Comparison of ENCODE assay signal across 8 cellular contexts in genomic region chr17:40818733-40819527, GRCh38. TPM values are rescaled to one million over a fixed set of nuclear protein-coding genes. Genes with fewer than 3 reads are reported as not detected.
DNase-seq lines count a peak whose midpoint lies in the region; TF ChIP-seq lines count a peak whose summit lies in the region.

No MANE protein-coding gene starts in this region.

- in situ Hi-C loops in SK-MEL-5 (cut with HindIII; ENCODE audit: low pct_unique_long_range_greater_than_20kb, low sequenced_read_pairs): no loop called here

- peak overlapping the region; percentile 92 for H3K27ac ChIP-seq in suprapubic skin

- TF ChIP-seq CTCF in suprapubic skin (IDR thresholded peaks at IDR 0.05): no peak

- H3K4me3 ChIP-seq in MG63 (peak overlapping the region; percentile 85), suprapubic skin (peak overlapping the region; percentile 56)

- H3K27ac Mint-ChIP-seq in activated naive CD4-positive, alpha-beta T cell treated with anti-CD3 and anti-CD28 coated beads for 36 hours: peak overlapping the region; percentile 91

- H3K4me3 Mint-ChIP-seq in activated naive CD4-positive, alpha-beta T cell treated with anti-CD3 and anti-CD28 coated beads for 36 hours: peak overlapping the region; percentile 91

- DNase-seq in DMS79 (lab: John Stamatoyannopoulos, UW): peak; percentile 61
- DNase-seq in H4 (ENCODE audit: low spot score): peak; percentile 70
- DNase-seq in MG63: peak; percentile 90
- DNase-seq in SK-MEL-5 (ENCODE audit: low read depth, low spot score): peak; percentile 81
- peak; percentile 87 for DNase-seq in activated naive CD4-positive, alpha-beta T cell treated with anti-CD3 and anti-CD28 coated beads for 36 hours
- DNase-seq in germinal center (ENCODE audit: low spot score): peak; percentile 79
- peak; percentile 63 for DNase-seq in occipital lobe (lab: John Stamatoyannopoulos, UW)
- peak; percentile 81 to 83 for DNase-seq in suprapubic skin (ENCODE audit: low spot score in 2 of 2)

- H3K27me3 Mint-ChIP-seq in activated naive CD4-positive, alpha-beta T cell treated with anti-CD3 and anti-CD28 coated beads for 36 hours (ENCODE audit: low read depth): peaks cover 4% of the 10 kb centered on the region

- no peak for TF ChIP-seq EP300 in suprapubic skin (IDR thresholded peaks at IDR 0.05)

- 2% methylated on average over 42 of the region's 73 CpGs for WGBS in suprapubic skin

- CTCF ChIA-PET in activated naive CD4-positive, alpha-beta T cell treated with anti-CD3 and anti-CD28 coated beads for 36 hours (lab: Charles Lee): interaction anchor here (0.6 to 1.6 kb wide), 6 partner anchors 15 to 877 kb away, joined by 3 to 7 read pairs (median 4); no protein-coding TSS in a partner anchor

- TF ChIP-seq POLR2A in suprapubic skin (IDR thresholded peaks at IDR 0.05): peak in 1 of 2 donors; percentile 68

- H3K27me3 ChIP-seq in MG63 (no peaks in the 10 kb centered on the region), suprapubic skin (no peaks in the 10 kb centered on the region)

- peaks cover 20% of the 10 kb centered on the region for H3K4me1 ChIP-seq in suprapubic skin

- H3K9me3 ChIP-seq in MG63: no peaks in the 10 kb centered on the region
- H3K9me3 ChIP-seq in suprapubic skin: no peaks in the 10 kb centered on the region

- peaks cover 19% of the 10 kb centered on the region for H3K36me3 Mint-ChIP-seq in activated naive CD4-positive, alpha-beta T cell treated with anti-CD3 and anti-CD28 coated beads for 36 hours (ENCODE audit: low read depth)

- intact Hi-C loops in activated naive CD4-positive, alpha-beta T cell treated with anti-CD3 and anti-CD28 coated beads for 36 hours (cut with micrococcal nuclease): loop anchor here (2.0 kb wide), 1 partner anchor 198 kb away; no protein-coding TSS in a partner anchor

- H3K4me1 Mint-ChIP-seq in activated naive CD4-positive, alpha-beta T cell treated with anti-CD3 and anti-CD28 coated beads for 36 hours (ENCODE audit: low read depth): peaks cover 14% of the 10 kb centered on the region

- H3K9me3 Mint-ChIP-seq in activated naive CD4-positive, alpha-beta T cell treated with anti-CD3 and anti-CD28 coated beads for 36 hours: no peaks in the 10 kb centered on the region

- H3K36me3 ChIP-seq in MG63: peaks cover 16% of the 10 kb centered on the region
- H3K36me3 ChIP-seq in suprapubic skin: no peaks in the 10 kb centered on the region

RNA-seq across cellular contexts. Expression of gene KRT10, which starts 3.5 kb away (rescaled TPM):
- total RNA-seq in H4 (2014; rRNA removed; shearing (Covaris generic)): 45.0 and 61.1 TPM in 2 replicates
- total RNA-seq in MG63 (2014; rRNA removed; shearing (Covaris generic); ENCODE audit: low replicate concordance): 48.4 and 70.6 TPM in 2 replicates
- 8.1 and 15.9 TPM in 2 replicates for total RNA-seq in SK-MEL-5 (2014; rRNA removed; shearing (Covaris generic))
- polyA plus RNA-seq in SK-MEL-5 (2015; cell fraction: cytosol; rRNA removed): 36.8 and 39.2 TPM in 2 replicates
- 1.1 and 6.5 TPM in 2 replicates for polyA plus RNA-seq in SK-MEL-5 (2015; cell fraction: nucleus; rRNA removed)
- 10 to 100 TPM; 32.5 to 34.7 TPM for total RNA-seq in activated naive CD4-positive, alpha-beta T cell treated with anti-CD3 and anti-CD28 coated beads for 36 hours
- total RNA-seq in occipital lobe (1.9 TPM), suprapubic skin (1,000 to 10,000 TPM; 3,788 to 5,963 (median 5,237) TPM)

RNA-seq across cellular contexts. Expression of gene KRT28, which starts 19.2 kb away (rescaled TPM):
- total RNA-seq in H4 (2014; rRNA removed; shearing (Covaris generic)): not detected in 2 replicates
- total RNA-seq in MG63 (2014; rRNA removed; shearing (Covaris generic); ENCODE audit: low replicate concordance): not detected in 2 replicates
- not detected in 2 replicates for total RNA-seq in SK-MEL-5 (2014; rRNA removed; shearing (Covaris generic))
- not detected in 2 replicates for polyA plus RNA-seq in SK-MEL-5 (2015; cell fraction: cytosol; rRNA removed)
- not detected in 2 replicates for polyA plus RNA-seq in SK-MEL-5 (2015; cell fraction: nucleus; rRNA removed)
- total RNA-seq in activated naive CD4-positive, alpha-beta T cell treated with anti-CD3 and anti-CD28 coated beads for 36 hours: not detected
- total RNA-seq in occipital lobe: not detected
- total RNA-seq in suprapubic skin: 10 to 100 TPM in 2 of 4 donors, 1 to 10 TPM in 2; 1.0 to 32.0 (median 11.6) TPM

RNA-seq across cellular contexts. Expression of gene KRT27, which starts 36.6 kb away (rescaled TPM):
- total RNA-seq in H4 (2014; rRNA removed; shearing (Covaris generic)): not detected in 2 replicates
- total RNA-seq in MG63 (2014; rRNA removed; shearing (Covaris generic); ENCODE audit: low replicate concordance): not detected in 2 replicates
- 5.9 and 6.9 TPM in 2 replicates for total RNA-seq in SK-MEL-5 (2014; rRNA removed; shearing (Covaris generic))
- polyA plus RNA-seq in SK-MEL-5 (2015; cell fraction: cytosol; rRNA removed): 4.3 and 7.1 TPM in 2 replicates
- polyA plus RNA-seq in SK-MEL-5 (2015; cell fraction: nucleus; rRNA removed): 0.91 TPM in 1 of 2 replicates, not detected in the other
- not detected for total RNA-seq in activated naive CD4-positive, alpha-beta T cell treated with anti-CD3 and anti-CD28 coated beads for 36 hours
- total RNA-seq in occipital lobe (not detected), suprapubic skin (100 to 1,000 TPM in 1 of 4 donors, 10 to 100 TPM in 2, 1 to 10 TPM in 1; 1.9 to 150 (median 39.1) TPM)

RNA-seq across cellular contexts. Expression of gene KRT26, which starts 46.9 kb away (rescaled TPM):
- not detected in 2 replicates for total RNA-seq in H4 (2014; rRNA removed; shearing (Covaris generic))
- total RNA-seq in MG63 (2014; rRNA removed; shearing (Covaris generic); ENCODE audit: low replicate concordance): not detected in 2 replicates
- not detected in 2 replicates for total RNA-seq in SK-MEL-5 (2014; rRNA removed; shearing (Covaris generic))
- polyA plus RNA-seq in SK-MEL-5 (2015; cell fraction: cytosol; rRNA removed): not detected in 2 replicates
- not detected in 2 replicates for polyA plus RNA-seq in SK-MEL-5 (2015; cell fraction: nucleus; rRNA removed)
- not detected for total RNA-seq in activated naive CD4-positive, alpha-beta T cell treated with anti-CD3 and anti-CD28 coated beads for 36 hours
- total RNA-seq in occipital lobe: not detected
- 1 to 10 TPM in 2 of 4 donors, under 1 TPM in 2; 0.34 to 7.2 (median 1.8) TPM for total RNA-seq in suprapubic skin

RNA-seq across cellular contexts. Expression of gene KRT12, which starts 48.1 kb away (rescaled TPM):
- not detected in 2 replicates for total RNA-seq in H4 (2014; rRNA removed; shearing (Covaris generic))
- total RNA-seq in MG63 (2014; rRNA removed; shearing (Covaris generic); ENCODE audit: low replicate concordance): not detected in 2 replicates
- total RNA-seq in SK-MEL-5 (2014; rRNA removed; shearing (Covaris generic)): 0.59 and 0.82 TPM in 2 replicates
- polyA plus RNA-seq in SK-MEL-5 (2015; cell fraction: cytosol; rRNA removed): 0.58 TPM in 1 of 2 replicates, not detected in the other
- not detected in 2 replicates for polyA plus RNA-seq in SK-MEL-5 (2015; cell fraction: nucleus; rRNA removed)
- not detected for total RNA-seq in activated naive CD4-positive, alpha-beta T cell treated with anti-CD3 and anti-CD28 coated beads for 36 hours
- not detected for total RNA-seq in occipital lobe
- total RNA-seq in suprapubic skin: not detected

Comparison
In these comparisons a context has a peak if more than half of its experiments do, and no peak if none do; other contexts are left out.
1. Peak in every context shown above with its lines: DNase-seq, H3K4me3 ChIP-seq and H3K27ac ChIP-seq.
2. RNA of gene KRT10, which starts 3.5 kb away (total RNA-seq): 3,788 to 5,963 TPM in suprapubic skin; 45.0 to 61.1 TPM in H4, 48.4 to 70.6 TPM in MG63, 32.5 to 34.7 TPM in activated naive CD4-positive, alpha-beta T cell treated with anti-CD3 and anti-CD28 coated beads for 36 hours, 8.1 to 15.9 TPM in SK-MEL-5 and 1.9 TPM in occipital lobe (single experiment); every median in the first group is over 10 times any median in the second.